21 cellular contexts compared by ENCODE assay signal in the genomic region with DNA sequence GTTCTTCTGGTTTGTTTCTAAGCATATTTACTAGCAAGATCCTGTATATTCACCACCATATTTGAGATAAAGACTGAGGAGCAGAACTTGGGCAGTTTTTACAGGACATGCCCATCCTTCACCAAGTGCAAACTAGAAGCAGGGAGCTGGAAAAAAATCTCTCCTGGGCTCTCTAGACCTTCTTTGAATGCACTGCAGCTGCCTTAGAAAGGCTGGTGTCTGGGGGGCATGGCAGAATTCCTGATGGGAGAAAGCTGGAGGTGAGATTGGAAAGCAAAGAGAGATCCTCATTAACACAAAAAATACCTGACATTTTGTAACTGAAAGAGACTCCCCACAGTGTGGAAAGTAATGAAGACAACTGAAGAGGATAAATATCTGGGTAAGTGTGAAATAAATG.
DNase-seq lines count a peak whose midpoint lies in the region; FAIRE-seq and TF ChIP-seq lines count a peak whose summit lies in the region.
"Had no signal": no experiment of that assay in that cellular context is flagged by ENCODE, and none has a peak within 500 bp of the region (broad histone marks: within the 10 kb centered on the region; RNA-seq: fewer than 3 reads in every experiment).

No MANE protein-coding gene starts in this region.

- DNase-seq in H1 (ENCODE audit: low read depth in 1 of 2, low spot score in 2 of 2) (no peak), mesendoderm (no peak), Kasumi-1 (lab: John Stamatoyannopoulos, UW) (no peak), C1 segment of cervical spinal cord (lab: John Stamatoyannopoulos, UW) (no peak)
- no peak for DNase-seq in activated T-helper 2 cell treated with anti-CD3 and anti-CD28 coated beads, Interferon-gamma antibody, Interleukin-2, Interleukin-4, amounts not matched to agents 10 μg/mL and 5 μg/mL and 100 μg/mL, durations not matched to agents 14 hours and 24 hours and 36 hours (ENCODE audit: low spot score)
- no peak for DNase-seq in activated CD4-positive, alpha-beta memory T cell treated with anti-CD3 and anti-CD28 coated beads for 36 hours
- DNase-seq: CD4-positive, CD25-positive, alpha-beta regulatory T cell; CD8-positive, alpha-beta memory T cell; COR-L47; DMS 273 treated with DMSO at 0.1 percent for 48 hours; DMS53; DND-41; EL; HFFc6 had no signal

- H3K9ac ChIP-seq in HUES48 (ENCODE audit: low read depth, low read length): no peak overlapping the region
- H3K9ac ChIP-seq in H1 (replicated peaks in 1 of 4; ENCODE audit: extremely low read depth in 1 of 4, low read depth in 3 of 4, low read length in 3 of 4): no peak overlapping the region
- no peak overlapping the region for H3K9ac ChIP-seq in mesendoderm (ENCODE audit: low read length)
- H3K9ac ChIP-seq: BLaER1 treated with 17β-estradiol and CSF1 and Interleukin-3, amounts not matched to agents 10 nM and 100 nM had no signal

- H3K56ac ChIP-seq in H1 (replicated peaks; ENCODE audit: insufficient read length, low read depth, low read length) (no peak overlapping the region), mesendoderm (ENCODE audit: low read length) (peak overlapping the region; percentile 26)

- no peaks in the 10 kb centered on the region for H3K4me1 Mint-ChIP-seq in activated T-helper 2 cell treated with anti-CD3 and anti-CD28 coated beads, Interferon-gamma antibody, Interleukin-2, Interleukin-4, amounts not matched to agents 10 μg/mL and 5 μg/mL and 100 μg/mL, durations not matched to agents 14 hours and 24 hours and 36 hours (ENCODE audit: low read depth)
- H3K4me1 Mint-ChIP-seq in activated CD4-positive, alpha-beta memory T cell treated with anti-CD3 and anti-CD28 coated beads for 36 hours (ENCODE audit: low read depth): no peaks in the 10 kb centered on the region
- H3K4me1 Mint-ChIP-seq: B cell; CD4-positive, CD25-positive, alpha-beta regulatory T cell; CD8-positive, alpha-beta memory T cell had no signal

- TF ChIP-seq CTCF in H1 (IDR thresholded peaks at IDR 0.05; ENCODE audit: control extremely low read depth in 1 of 3, insufficient read depth in 1 of 3, low read depth in 1 of 3, low read length in 3 of 3): no peak

- H2BK20ac ChIP-seq in H1 (ENCODE audit: low read length): no peak overlapping the region

- no peak overlapping the region for H2BK120ac ChIP-seq in H1 (replicated peaks; ENCODE audit: low read depth, low read length)
- H2BK120ac ChIP-seq in mesendoderm (ENCODE audit: low read depth, low read length): no peak overlapping the region

- H3K9me3 ChIP-seq in HUES48 (ENCODE audit: control insufficient read depth, insufficient read depth, low read length) (no peaks in the 10 kb centered on the region), H1 (ENCODE audit: insufficient read depth in 2 of 2, low read depth in 1 of 2, low read length in 1 of 2) (no peaks in the 10 kb centered on the region)
- H3K9me3 ChIP-seq: BLaER1 treated with 17β-estradiol and CSF1 and Interleukin-3, amounts not matched to agents 10 nM and 100 nM had no signal

- H3K27ac ChIP-seq in HUES48 (ENCODE audit: low read depth, low read length) (peak overlapping the region; percentile 34), H1 (ENCODE audit: low read depth, low read length) (no peak overlapping the region), mesendoderm (ENCODE audit: low read depth, low read length) (no peak overlapping the region)
- H3K27ac ChIP-seq: BLaER1 treated with 17β-estradiol and CSF1 and Interleukin-3, amounts not matched to agents 10 nM and 100 nM had no signal

- no peak overlapping the region for H2AK5ac ChIP-seq in H1 (ENCODE audit: low read depth, low read length)
- no peak overlapping the region for H2AK5ac ChIP-seq in mesendoderm (ENCODE audit: low read length)

- H3K4me3 Mint-ChIP-seq in activated T-helper 2 cell treated with anti-CD3 and anti-CD28 coated beads, Interferon-gamma antibody, Interleukin-2, Interleukin-4, amounts not matched to agents 10 μg/mL and 5 μg/mL and 100 μg/mL, durations not matched to agents 14 hours and 24 hours and 36 hours (ENCODE audit: low read depth): no peak overlapping the region
- no peak overlapping the region for H3K4me3 Mint-ChIP-seq in activated CD4-positive, alpha-beta memory T cell treated with anti-CD3 and anti-CD28 coated beads for 36 hours
- H3K4me3 Mint-ChIP-seq: B cell; CD4-positive, CD25-positive, alpha-beta regulatory T cell; CD8-positive, alpha-beta memory T cell; HFFc6 had no signal

- peak overlapping the region in 1 of 2 experiments; percentile 20; a peak in 1 of 4 replicates for H3K4me2 ChIP-seq in H1 (ENCODE audit: insufficient read depth in 1 of 2, low read depth in 2 of 2, low read length in 2 of 2)
- H3K4me2 ChIP-seq in mesendoderm (ENCODE audit: low read length): no peak overlapping the region
- H3K4me2 ChIP-seq: BLaER1 treated with 17β-estradiol and CSF1 and Interleukin-3, amounts not matched to agents 10 nM and 100 nM had no signal

- H3K27me3 Mint-ChIP-seq in activated T-helper 2 cell treated with anti-CD3 and anti-CD28 coated beads, Interferon-gamma antibody, Interleukin-2, Interleukin-4, amounts not matched to agents 10 μg/mL and 5 μg/mL and 100 μg/mL, durations not matched to agents 14 hours and 24 hours and 36 hours (ENCODE audit: low read depth): no peaks in the 10 kb centered on the region
- H3K27me3 Mint-ChIP-seq in activated CD4-positive, alpha-beta memory T cell treated with anti-CD3 and anti-CD28 coated beads for 36 hours: no peaks in the 10 kb centered on the region
- H3K27me3 Mint-ChIP-seq: B cell; CD4-positive, CD25-positive, alpha-beta regulatory T cell; CD8-positive, alpha-beta memory T cell had no signal

- H3K4ac ChIP-seq in H1 (replicated peaks; ENCODE audit: insufficient read length, low read depth, low read length) (no peak overlapping the region), mesendoderm (ENCODE audit: low read depth, low read length) (no peak overlapping the region)

- H3K36me3 Mint-ChIP-seq in activated T-helper 2 cell treated with anti-CD3 and anti-CD28 coated beads, Interferon-gamma antibody, Interleukin-2, Interleukin-4, amounts not matched to agents 10 μg/mL and 5 μg/mL and 100 μg/mL, durations not matched to agents 14 hours and 24 hours and 36 hours (ENCODE audit: low read depth): no peaks in the 10 kb centered on the region
- H3K36me3 Mint-ChIP-seq in activated CD4-positive, alpha-beta memory T cell treated with anti-CD3 and anti-CD28 coated beads for 36 hours: no peaks in the 10 kb centered on the region
- H3K36me3 Mint-ChIP-seq: CD4-positive, CD25-positive, alpha-beta regulatory T cell had no signal

- H3K9me3 Mint-ChIP-seq in activated T-helper 2 cell treated with anti-CD3 and anti-CD28 coated beads, Interferon-gamma antibody, Interleukin-2, Interleukin-4, amounts not matched to agents 10 μg/mL and 5 μg/mL and 100 μg/mL, durations not matched to agents 14 hours and 24 hours and 36 hours: peaks cover 35% of the 10 kb centered on the region
- H3K9me3 Mint-ChIP-seq in activated CD4-positive, alpha-beta memory T cell treated with anti-CD3 and anti-CD28 coated beads for 36 hours: peaks cover 7% of the 10 kb centered on the region

- no peak overlapping the region for H4K91ac ChIP-seq in H1 (replicated peaks; ENCODE audit: insufficient read length, low read length)

- H3K23ac ChIP-seq in H1 (ENCODE audit: insufficient read length) (no peak overlapping the region), mesendoderm (ENCODE audit: low read length) (no peak overlapping the region)

- POLR2A ChIA-PET in H1 (lab: Charles Lee; ENCODE audit: partially characterized antibody): no interaction called here
- POLR2A ChIA-PET in activated CD4-positive, alpha-beta memory T cell treated with anti-CD3 and anti-CD28 coated beads for 36 hours (lab: Charles Lee): no interaction called here

- no peak overlapping the region for H2BK5ac ChIP-seq in H1 (ENCODE audit: low read depth, low read length)
- H2BK5ac ChIP-seq in mesendoderm (ENCODE audit: low read length): no peak overlapping the region

- H3K36me3 ChIP-seq in HUES48 (ENCODE audit: control insufficient read depth, insufficient read depth, low read length): no peaks in the 10 kb centered on the region
- H3K36me3 ChIP-seq in H1 (ENCODE audit: control insufficient read depth in 2 of 4, insufficient read depth in 4 of 4, low read length in 3 of 4): no peaks in the 10 kb centered on the region
- no peaks in the 10 kb centered on the region for H3K36me3 ChIP-seq in mesendoderm (ENCODE audit: control insufficient read depth, insufficient read depth, low read length)
- H3K36me3 ChIP-seq: BLaER1 treated with 17β-estradiol and CSF1 and Interleukin-3, amounts not matched to agents 10 nM and 100 nM had no signal

- H3K23me2 ChIP-seq in H1 (ENCODE audit: low read depth, low read length): 0 out of 2 replicates have a peak, but pooled peaks cover 1% of the 10 kb centered on the region

- no peak overlapping the region for H2AFZ ChIP-seq in H1 (ENCODE audit: low read length)

- H3K4me3 ChIP-seq in HUES48 (ENCODE audit: low read depth, low read length) (no peak overlapping the region), H1 (ENCODE audit: extremely low read depth in 1 of 4, insufficient read depth in 2 of 4, low read depth in 3 of 4, low read length in 4 of 4) (no peak overlapping the region), mesendoderm (ENCODE audit: low read length) (no peak overlapping the region)
- H3K4me3 ChIP-seq: BLaER1 treated with 17β-estradiol and CSF1 and Interleukin-3, amounts not matched to agents 10 nM and 100 nM; GM12878 had no signal

- peak overlapping the region; percentile 44 for H4K5ac ChIP-seq in H1 (ENCODE audit: insufficient read length, low read depth, low read length)
- H4K5ac ChIP-seq in mesendoderm (ENCODE audit: low read length): no peak overlapping the region

- TF ChIP-seq EP300 in H1 (IDR thresholded peaks at IDR 0.05; ENCODE audit: borderline replicate concordance in 1 of 2, low read depth in 2 of 2, low read length in 2 of 2): no peak

- no peak for TF ChIP-seq POLR2A in H1 (IDR thresholded peaks at IDR 0.05; ENCODE audit: control extremely low read depth in 1 of 2, low read depth in 2 of 2, low read length in 2 of 2)

- H3K4me1 ChIP-seq in HUES48 (ENCODE audit: control insufficient read depth, insufficient read depth, low read length) (peaks cover 42% of the 10 kb centered on the region), H1 (replicated peaks in 1 of 4; ENCODE audit: control insufficient read depth in 3 of 4, insufficient read depth in 4 of 4, low read length in 3 of 4) (peaks cover 0 to 8% (median 8%) of the 10 kb centered on the region in 4 experiments; a peak in 5 of 7 replicates), mesendoderm (ENCODE audit: control insufficient read depth, low read depth, low read length) (peaks cover 5% of the 10 kb centered on the region)

- no peak overlapping the region for H2BK12ac ChIP-seq in H1 (ENCODE audit: low read depth, low read length)

- no peak for TF ChIP-seq RAD21 in H1 (IDR thresholded peaks at IDR 0.05 in 1 of 2, conservative IDR thresholded peaks at IDR 0.05 in 1 of 2; ENCODE audit: low read depth in 2 of 2, low read length in 2 of 2)

- no peak overlapping the region for H3K14ac ChIP-seq in H1 (ENCODE audit: insufficient read length)

- FAIRE-seq in H1 (lab: Jason Lieb, UNC): no peak
- FAIRE-seq: GM12878, GM19239, H54, HTR-8/SVneo had no signal

- H3K79me1 ChIP-seq in H1 (ENCODE audit: low read depth, low read length) (no peaks in the 10 kb centered on the region), mesendoderm (ENCODE audit: low read length) (no peaks in the 10 kb centered on the region)

- no peaks in the 10 kb centered on the region for H3K27me3 ChIP-seq in HUES48 (ENCODE audit: control insufficient read depth, insufficient read depth, low read length)
- no peaks in the 10 kb centered on the region for H3K27me3 ChIP-seq in H1 (replicated peaks in 1 of 4; ENCODE audit: control insufficient read depth in 3 of 4, extremely low read depth in 1 of 4, insufficient read depth in 3 of 4, low read length in 3 of 4)
- H3K27me3 ChIP-seq in mesendoderm (ENCODE audit: insufficient read depth, low read length, poor library complexity): no peaks in the 10 kb centered on the region
- H3K27me3 ChIP-seq: BLaER1 treated with 17β-estradiol and CSF1 and Interleukin-3, amounts not matched to agents 10 nM and 100 nM had no signal

- no peak overlapping the region; the same call in 1 of the 2 replicates for H3K18ac ChIP-seq in H1 (ENCODE audit: extremely low read depth, low read length)
- H3K18ac ChIP-seq in mesendoderm (ENCODE audit: low read length): no peak overlapping the region

- CTCF ChIA-PET in H1 (lab: Charles Lee; ENCODE audit: partially characterized antibody): interaction anchor here (0.6 kb wide), 1 partner anchor 18 kb away, joined by 3 read pairs; no protein-coding TSS in a partner anchor
- CTCF ChIA-PET in activated CD4-positive, alpha-beta memory T cell treated with anti-CD3 and anti-CD28 coated beads for 36 hours (lab: Charles Lee): no interaction called here

- no peak overlapping the region for H4K8ac ChIP-seq in H1 (ENCODE audit: extremely low read depth, insufficient read depth, low read length)
- H4K8ac ChIP-seq in mesendoderm (ENCODE audit: low read depth, low read length): no peak overlapping the region

- H3K79me2 ChIP-seq in H1 (ENCODE audit: control insufficient read depth in 1 of 2, insufficient read depth in 2 of 2, low read length in 2 of 2) (no peaks in the 10 kb centered on the region), mesendoderm (ENCODE audit: control insufficient read depth, insufficient read depth, low read length) (no peaks in the 10 kb centered on the region)

- no peak overlapping the region for H3K27ac Mint-ChIP-seq in activated T-helper 2 cell treated with anti-CD3 and anti-CD28 coated beads, Interferon-gamma antibody, Interleukin-2, Interleukin-4, amounts not matched to agents 10 μg/mL and 5 μg/mL and 100 μg/mL, durations not matched to agents 14 hours and 24 hours and 36 hours
- no peak overlapping the region for H3K27ac Mint-ChIP-seq in activated CD4-positive, alpha-beta memory T cell treated with anti-CD3 and anti-CD28 coated beads for 36 hours
- H3K27ac Mint-ChIP-seq: B cell; CD4-positive, CD25-positive, alpha-beta regulatory T cell; CD8-positive, alpha-beta memory T cell; HFFc6 had no signal

- intact Hi-C loops in activated T-helper 2 cell treated with anti-CD3 and anti-CD28 coated beads, Interferon-gamma antibody, Interleukin-2, Interleukin-4, amounts not matched to agents 10 μg/mL and 5 μg/mL and 100 μg/mL, durations not matched to agents 14 hours and 24 hours and 36 hours (cut with micrococcal nuclease): no loop called here
- intact Hi-C loops in activated CD4-positive, alpha-beta memory T cell treated with anti-CD3 and anti-CD28 coated beads for 36 hours (cut with micrococcal nuclease): no loop called here

- H2BK15ac ChIP-seq in H1 (ENCODE audit: low read length): no peak overlapping the region
- no peak overlapping the region for H2BK15ac ChIP-seq in mesendoderm (replicated peaks; ENCODE audit: low read depth)

- no peaks in the 10 kb centered on the region for H4K20me1 ChIP-seq in H1 (replicated peaks in 1 of 2; ENCODE audit: control insufficient read depth in 1 of 2, insufficient read depth in 2 of 2, low read length in 2 of 2)
- H4K20me1 ChIP-seq: BLaER1 treated with 17β-estradiol and CSF1 and Interleukin-3, amounts not matched to agents 10 nM and 100 nM had no signal
